ENCODE assay signal across 12 cellular contexts in genomic region chr3:97871788-97872187, GRCh38. TPM values are rescaled to one million over a fixed set of nuclear protein-coding genes. Genes with fewer than 3 reads are reported as not detected.
DNase-seq lines count a peak whose midpoint lies in the region; ATAC-seq and TF ChIP-seq lines count a peak whose summit lies in the region.
"Had no signal": no experiment of that assay in that cellular context is flagged by ENCODE, and none has a peak within 500 bp of the region (broad histone marks: within the 10 kb centered on the region; RNA-seq: fewer than 3 reads in every experiment).

No MANE protein-coding gene starts in this region.

- CTCF ChIA-PET in activated CD8-positive, alpha-beta memory T cell treated with anti-CD3 and anti-CD28 coated beads, Interleukin-2, amount 10 ng/mL, durations not matched to agents 7 days and 5 days (lab: Charles Lee) = interaction anchor here (1.3 to 2.0 kb wide), 4 partner anchors 8 to 150 kb away, joined by 3 to 6 read pairs (median 4); no protein-coding TSS in a partner anchor

- no peaks in the 10 kb centered on the region for H3K27me3 Mint-ChIP-seq in activated CD8-positive, alpha-beta memory T cell treated with anti-CD3 and anti-CD28 coated beads, Interleukin-2, amount 10 ng/mL, durations not matched to agents 7 days and 5 days

- peaks cover 15% of the 10 kb centered on the region for H3K4me1 Mint-ChIP-seq in activated CD8-positive, alpha-beta memory T cell treated with anti-CD3 and anti-CD28 coated beads, Interleukin-2, amount 10 ng/mL, durations not matched to agents 7 days and 5 days

- H3K9me3 ChIP-seq in adrenal gland (replicated peaks in 1 of 3) = no peaks in the 10 kb centered on the region
- no peaks in the 10 kb centered on the region for H3K9me3 ChIP-seq in thymus (ENCODE audit: control insufficient read depth)
- H3K9me3 ChIP-seq: prostate gland had no signal

- H3K27me3 ChIP-seq in adrenal gland (no peaks in the 10 kb centered on the region), thymus (ENCODE audit: control insufficient read depth, insufficient read depth) (no peaks in the 10 kb centered on the region)

- H3K4me1 ChIP-seq in adrenal gland (replicated peaks in 1 of 2) (peaks cover 5 to 25% of the 10 kb centered on the region in 2 donors), thymus (ENCODE audit: control insufficient read depth, insufficient read depth, low read length) (no peaks in the 10 kb centered on the region)
- H3K4me1 ChIP-seq: prostate gland had no signal

- H3K27ac ChIP-seq in adrenal gland = peak overlapping the region; percentile 4 to 77 (median 72)
- H3K27ac ChIP-seq in thymus (ENCODE audit: low read depth) = peak overlapping the region; percentile 42
- H3K27ac ChIP-seq: KMS-11, prostate gland had no signal

- H3K36me3 ChIP-seq in adrenal gland (replicated peaks in 1 of 2) (no peaks in the 10 kb centered on the region), thymus (ENCODE audit: control insufficient read depth, insufficient read depth) (no peaks in the 10 kb centered on the region)
- H3K36me3 ChIP-seq: prostate gland had no signal

- no peak for DNase-seq in activated CD8-positive, alpha-beta memory T cell treated with anti-CD3 and anti-CD28 coated beads, Interleukin-2, amount 10 ng/mL, durations not matched to agents 7 days and 5 days
- DNase-seq in activated CD8-positive, alpha-beta memory T cell treated with anti-CD3 and anti-CD28 coated beads for 24 hours = no peak
- DNase-seq in adrenal gland (peak in 2 of 7 donors; percentile 10 to 11), globus pallidus (ENCODE audit: low spot score) (peak; percentile 8), nucleus accumbens (lab: John Stamatoyannopoulos, UW) (no peak)
- DNase-seq: GF-D8, SHP77 had no signal

- no peak overlapping the region for H3K4me3 Mint-ChIP-seq in activated CD8-positive, alpha-beta memory T cell treated with anti-CD3 and anti-CD28 coated beads, Interleukin-2, amount 10 ng/mL, durations not matched to agents 7 days and 5 days

- H3K4me3 ChIP-seq in adrenal gland (peak overlapping the region in 1 of 4 donors; percentile 42), thymus (ENCODE audit: low read length) (no peak overlapping the region)
- H3K4me3 ChIP-seq: prostate gland had no signal

- H3K9me3 Mint-ChIP-seq in activated CD8-positive, alpha-beta memory T cell treated with anti-CD3 and anti-CD28 coated beads, Interleukin-2, amount 10 ng/mL, durations not matched to agents 7 days and 5 days (ENCODE audit: low read depth) = no peaks in the 10 kb centered on the region

- 43 to 58% (median 47%) methylated on average over 2 of the region's 2 CpGs for WGBS in adrenal gland, 4 donors
- 95% methylated on average over 2 of the region's 2 CpGs for WGBS in thymus

- intact Hi-C loops in adrenal gland (cut with DNase I) = loop anchor here in 1 of 2 donors (10.0 kb wide), 1 partner anchor 47 kb away; the partner anchor contains the start of gene CRYBG3

- peaks cover 18% of the 10 kb centered on the region for H3K36me3 Mint-ChIP-seq in activated CD8-positive, alpha-beta memory T cell treated with anti-CD3 and anti-CD28 coated beads, Interleukin-2, amount 10 ng/mL, durations not matched to agents 7 days and 5 days

- ATAC-seq in activated CD8-positive, alpha-beta memory T cell treated with anti-CD3 and anti-CD28 coated beads, Interleukin-2, amount 10 ng/mL, durations not matched to agents 7 days and 5 days = peak; percentile 57
- ATAC-seq in HG02852 (IDR thresholded peaks at IDR 0.05; ENCODE audit: unreplicated experiment) (no peak), HG03280 (IDR thresholded peaks at IDR 0.05; ENCODE audit: unreplicated experiment) (no peak)

- no peak for TF ChIP-seq POLR2A in adrenal gland (IDR thresholded peaks at IDR 0.05)

- H3K27ac Mint-ChIP-seq in activated CD8-positive, alpha-beta memory T cell treated with anti-CD3 and anti-CD28 coated beads, Interleukin-2, amount 10 ng/mL, durations not matched to agents 7 days and 5 days = peak overlapping the region; percentile 76

- no peak for TF ChIP-seq CTCF in adrenal gland (IDR thresholded peaks at IDR 0.05)

RNA-seq across cellular contexts. Expression of gene CRYBG3, which starts 50.0 kb away (rescaled TPM):
- 1 to 10 TPM; 5.9 to 6.1 TPM for total RNA-seq in activated CD8-positive, alpha-beta memory T cell treated with anti-CD3 and anti-CD28 coated beads, Interleukin-2, amount 10 ng/mL, durations not matched to agents 7 days and 5 days
- total RNA-seq in adrenal gland = 10 to 100 TPM; 11.0 to 25.0 (median 15.8) TPM
- polyA plus RNA-seq in adrenal gland = 1 to 10 TPM; 2.7 to 8.3 (median 3.1) TPM
- polyA plus RNA-seq in thymus = 5.4 TPM
